ENCODE assay signal across 9 cellular contexts in genomic region chr9:17134843-17135577, GRCh38. TPM values are rescaled to one million over a fixed set of nuclear protein-coding genes. Genes with fewer than 3 reads are reported as not detected.
DNase-seq lines count a peak whose midpoint lies in the region; ATAC-seq, FAIRE-seq and TF ChIP-seq lines count a peak whose summit lies in the region.
"Had no signal": no experiment of that assay in that cellular context is flagged by ENCODE, and none has a peak within 500 bp of the region (broad histone marks: within the 10 kb centered on the region; RNA-seq: fewer than 3 reads in every experiment).

Gene CNTLN, plus strand, starts transcription at chr9:17135040. Its CDS starts 26 bp downstream, at chr9:17135066.

- CTCF ChIA-PET in activated CD4-positive, alpha-beta T cell treated with anti-CD3 and anti-CD28 coated beads for 36 hours (lab: Charles Lee), result interaction anchor here (1.3 kb wide), 1 partner anchor 19 kb away, joined by 5 read pairs; no protein-coding TSS in a partner anchor

- no peaks in the 10 kb centered on the region for H3K9me3 Mint-ChIP-seq in activated CD4-positive, alpha-beta T cell treated with anti-CD3 and anti-CD28 coated beads for 36 hours (ENCODE audit: low read depth)

- FAIRE-seq in A204.1 (lab: Jason Lieb, UNC), result peak; percentile 51
- FAIRE-seq: GM18507 had no signal

- peaks cover 29% of the 10 kb centered on the region for H3K27me3 Mint-ChIP-seq in activated CD4-positive, alpha-beta T cell treated with anti-CD3 and anti-CD28 coated beads for 36 hours

- H3K27me3 ChIP-seq in endocrine pancreas (ENCODE audit: control insufficient read depth, insufficient read depth, low read length), result no peaks in the 10 kb centered on the region

- DNase-seq in NCI-H2196 (lab: John Stamatoyannopoulos, UW; ENCODE audit: unreplicated experiment) (peak; percentile 97), medulla oblongata (ENCODE audit: extremely low spot score) (peak; percentile 93)
- DNase-seq in activated CD4-positive, alpha-beta T cell treated with anti-CD3 and anti-CD28 coated beads for 36 hours, result peak; percentile 71
- DNase-seq in stimulated activated CD4-positive, alpha-beta T cell treated with anti-CD3 and anti-CD28 coated beads, TNF-alpha, amount 100 ng/mL, for 48 hours (ENCODE audit: low read depth in 3 of 3), result peak; percentile 8 to 47 (median 12)

- no peaks in the 10 kb centered on the region for H3K36me3 ChIP-seq in endocrine pancreas (ENCODE audit: control insufficient read depth, insufficient read depth, low read length)

- H3K4me1 Mint-ChIP-seq in activated CD4-positive, alpha-beta T cell treated with anti-CD3 and anti-CD28 coated beads for 36 hours, result peaks cover 10% of the 10 kb centered on the region

- POLR2A ChIA-PET in activated CD4-positive, alpha-beta T cell treated with anti-CD3 and anti-CD28 coated beads for 36 hours (lab: Charles Lee), result no interaction called here

- intact Hi-C loops in activated CD4-positive, alpha-beta T cell treated with anti-CD3 and anti-CD28 coated beads for 36 hours (cut with DNase I, micrococcal nuclease), result no loop called here

- peak within 1 kb of the TSS; percentile 78 for H3K4me3 ChIP-seq in endocrine pancreas (ENCODE audit: control insufficient read depth, insufficient read depth, low read length)

- H3K9ac ChIP-seq in endocrine pancreas (ENCODE audit: control insufficient read depth, insufficient read depth, low read length), result peak within 1 kb of the TSS; percentile 36

- no peaks in the 10 kb centered on the region for H3K9me3 ChIP-seq in endocrine pancreas (ENCODE audit: control insufficient read depth, low read length)

- H3K4me1 ChIP-seq in endocrine pancreas (ENCODE audit: control insufficient read depth, insufficient read depth, low read length), result no peaks in the 10 kb centered on the region

- peak; percentile 81 for TF ChIP-seq POLR2A in GM18505 (IDR thresholded peaks at IDR 0.05; ENCODE audit: borderline replicate concordance, extremely low read depth, insufficient read depth, insufficient read length)

- H3K4me3 Mint-ChIP-seq in activated CD4-positive, alpha-beta T cell treated with anti-CD3 and anti-CD28 coated beads for 36 hours, result peak within 1 kb of the TSS; percentile 73

- ATAC-seq in GM18505 (IDR thresholded peaks at IDR 0.05; ENCODE audit: unreplicated experiment) (peak; percentile 83), HG03135 (IDR thresholded peaks at IDR 0.05; ENCODE audit: unreplicated experiment) (peak; percentile 70)
- ATAC-seq in activated CD4-positive, alpha-beta T cell treated with anti-CD3 and anti-CD28 coated beads for 36 hours, result peak; percentile 55

- H3K36me3 Mint-ChIP-seq in activated CD4-positive, alpha-beta T cell treated with anti-CD3 and anti-CD28 coated beads for 36 hours (ENCODE audit: low read depth), result peaks cover 4% of the 10 kb centered on the region

- H3K27ac Mint-ChIP-seq in activated CD4-positive, alpha-beta T cell treated with anti-CD3 and anti-CD28 coated beads for 36 hours, result peak within 1 kb of the TSS; percentile 47

RNA-seq across cellular contexts. Expression of gene CNTLN, which starts in this region (rescaled TPM):
- total RNA-seq in activated CD4-positive, alpha-beta T cell treated with anti-CD3 and anti-CD28 coated beads for 36 hours, result 1 to 10 TPM; 1.1 to 1.2 TPM

Comparison
In these comparisons a context has a peak if more than half of its experiments do, and no peak if none do; other contexts are left out.
1. Peak in every context shown above with its lines: DNase-seq, ATAC-seq and H3K4me3 ChIP-seq.
2. DNase-seq: peak in every context shown above with its lines; median percentile 97 in NCI-H2196; 93 in medulla oblongata; 71 in activated CD4-positive, alpha-beta T cell treated with anti-CD3 and anti-CD28 coated beads for 36 hours; 12 in stimulated activated CD4-positive, alpha-beta T cell treated with anti-CD3 and anti-CD28 coated beads, TNF-alpha, amount 100 ng/mL, for 48 hours.